In genomic region chr3:133475245-133476010, GRCh38 we compare ENCODE assay signal across 1 cellular context.
TF ChIP-seq lines count a peak whose summit lies in the region.

No MANE protein-coding gene starts in this region.

TF ChIP-seq in WTC11, 78 proteins besides CTCF, POLR2A, EP300 and RAD21 (continued from another document):
- TF ChIP-seq ZMAT4 (CRISPR knock-in tag; IDR thresholded peaks at IDR 0.05) (no peak), NR2C2 (CRISPR knock-in tag; IDR thresholded peaks at IDR 0.05) (no peak), OVOL2 (CRISPR knock-in tag; IDR thresholded peaks at IDR 0.05; ENCODE audit: borderline replicate concordance) (no peak), NFE2L1 (CRISPR knock-in tag; IDR thresholded peaks at IDR 0.05) (no peak), ZBTB21 (CRISPR knock-in tag; IDR thresholded peaks at IDR 0.05; ENCODE audit: borderline replicate concordance) (no peak), FOXP4 (CRISPR knock-in tag; IDR thresholded peaks at IDR 0.05) (no peak), FOXK1 (CRISPR knock-in tag; IDR thresholded peaks at IDR 0.05) (no peak), ZNF281 (CRISPR knock-in tag; IDR thresholded peaks at IDR 0.05) (no peak), AFF4 (CRISPR knock-in tag; IDR thresholded peaks at IDR 0.05; ENCODE audit: borderline replicate concordance) (no peak), NR3C1 (CRISPR knock-in tag; conservative IDR thresholded peaks at IDR 0.05; ENCODE audit: low read depth) (no peak)
